26 cellular contexts compared by ENCODE assay signal in genomic region chr11:114027396-114027795, GRCh38. TPM values are rescaled to one million over a fixed set of nuclear protein-coding genes. Genes with fewer than 3 reads are reported as not detected.
DNase-seq lines count a peak whose midpoint lies in the region; ATAC-seq and TF ChIP-seq lines count a peak whose summit lies in the region.
"Had no signal": no experiment of that assay in that cellular context is flagged by ENCODE, and none has a peak within 500 bp of the region (broad histone marks: within the 10 kb centered on the region; RNA-seq: fewer than 3 reads in every experiment).

No MANE protein-coding gene starts in this region.

- H3K4ac ChIP-seq in neuronal stem cell (ENCODE audit: low read length), result no peak overlapping the region

- no peak overlapping the region for H2BK12ac ChIP-seq in neuronal stem cell (ENCODE audit: low read length)

- H3K79me2 ChIP-seq in GM23338 (replicated peaks; ENCODE audit: insufficient read depth), result no peaks in the 10 kb centered on the region

- no peak overlapping the region for H4K8ac ChIP-seq in neuronal stem cell (ENCODE audit: low read depth, low read length)

- H2AFZ ChIP-seq in GM23338, result peak overlapping the region; percentile 96; the same call in 1 of the 2 replicates
- no peak overlapping the region for H2AFZ ChIP-seq in neuronal stem cell (ENCODE audit: low read length)
- H2AFZ ChIP-seq: PC-9 had no signal

- no peaks in the 10 kb centered on the region for H3F3A ChIP-seq in GM23338 (replicated peaks; ENCODE audit: low read depth)

- no peak overlapping the region for H2BK5ac ChIP-seq in neuronal stem cell (ENCODE audit: low read length)

- peaks cover 2% of the 10 kb centered on the region for H3K27me3 Mint-ChIP-seq in GM23338 (ENCODE audit: insufficient read depth, low read depth, poor library complexity)

- no peaks in the 10 kb centered on the region for H3K79me1 ChIP-seq in neuronal stem cell (ENCODE audit: low read depth, low read length)

- H3K9ac ChIP-seq in neuronal stem cell (ENCODE audit: low read depth, low read length, poor library complexity), result no peak overlapping the region

- H2BK15ac ChIP-seq in neuronal stem cell (ENCODE audit: low read length), result no peak overlapping the region

- peaks cover 6% of the 10 kb centered on the region; the same call in 1 of the 2 replicates for H3K9me2 ChIP-seq in GM23338 (ENCODE audit: insufficient read depth)

- peaks cover 13% of the 10 kb centered on the region; the same call in 2 of the 3 replicates for H3K4me1 Mint-ChIP-seq in GM23338

- H3K36me3 ChIP-seq in GM23338 (ENCODE audit: insufficient read depth), result no peaks in the 10 kb centered on the region
- H3K36me3 ChIP-seq in neuronal stem cell (replicated peaks in 1 of 2; ENCODE audit: control insufficient read depth in 2 of 2, insufficient read depth in 2 of 2, low read length in 2 of 2), result no peaks in the 10 kb centered on the region
- H3K36me3 ChIP-seq: SJCRH30 had no signal

- no peak overlapping the region for H3K14ac ChIP-seq in neuronal stem cell (ENCODE audit: low read length)

- DNase-seq in GM23338 (ENCODE audit: low spot score) (no peak), neuronal stem cell (ENCODE audit: low spot score) (no peak), putamen (ENCODE audit: low spot score) (no peak), GF-D8 (lab: John Stamatoyannopoulos, UW) (no peak)
- DNase-seq: Caco-2; CD8-positive, alpha-beta T cell; MV-4-11; NCI-H1105; NCI-H1436 treated with DMSO at 0.1 percent for 48 hours; NCI-H1930; NCI-H2107; NCI-H446; NCI-H526; PC-9; SJCRH30 had no signal

- no peak overlapping the region for H3K27ac ChIP-seq in GM23338 (ENCODE audit: low read depth)
- peak overlapping the region; percentile 8 for H3K27ac ChIP-seq in cingulate gyrus (ENCODE audit: low read depth, low read length)
- no peak overlapping the region for H3K27ac ChIP-seq in neuronal stem cell (replicated peaks; ENCODE audit: low read length)
- H3K27ac ChIP-seq in temporal lobe (ENCODE audit: low read depth, low read length), result peak overlapping the region; percentile 13
- H3K27ac ChIP-seq: C4-2B, PC-9, SJCRH30 had no signal

- H2BK120ac ChIP-seq in neuronal stem cell (ENCODE audit: low read depth, low read length), result no peak overlapping the region

- no peaks in the 10 kb centered on the region for H3K27me3 ChIP-seq in GM23338 (ENCODE audit: insufficient read depth)
- peaks cover 0 to 15% (median 0%) of the 10 kb centered on the region in 3 experiments for H3K27me3 ChIP-seq in neuronal stem cell (ENCODE audit: control insufficient read depth in 3 of 3, insufficient read depth in 3 of 3, low read depth in 1 of 3, low read length in 3 of 3)
- H3K27me3 ChIP-seq: SJCRH30 had no signal

- H3K4me1 ChIP-seq in GM23338 (ENCODE audit: insufficient read depth), result 0 out of 2 replicates have a peak, but pooled peaks cover 3% of the 10 kb centered on the region
- peaks cover 0 to 2% of the 10 kb centered on the region in 2 donors for H3K4me1 ChIP-seq in neuronal stem cell (ENCODE audit: control insufficient read depth in 2 of 2, insufficient read depth in 1 of 2, low read depth in 1 of 2, low read length in 2 of 2)
- H3K4me1 ChIP-seq: SJCRH30 had no signal

- H3K4me3 Mint-ChIP-seq in GM23338, result no peak overlapping the region
- H3K4me3 Mint-ChIP-seq: CD8-positive, alpha-beta T cell had no signal

- H3K9me3 Mint-ChIP-seq in GM23338, result no peaks in the 10 kb centered on the region; the same call in 2 of the 3 replicates
- H3K9me3 Mint-ChIP-seq: CD8-positive, alpha-beta T cell had no signal

- ATAC-seq in GM23338 (no peak), esophagus mucosa (no peak)
- ATAC-seq: CD8-positive, alpha-beta T cell; GM12878; Right ventricle myocardium inferior had no signal

- H2AK5ac ChIP-seq in neuronal stem cell (ENCODE audit: low read depth, low read length), result no peak overlapping the region

- TF ChIP-seq CTCF in GM23338 (conservative IDR thresholded peaks at IDR 0.05; ENCODE audit: low read depth in 2 of 2), result no peak

- WGBS in neuronal stem cell (ENCODE audit: extremely low coverage in 2 of 2, insufficient read length in 2 of 2, insufficient replicate concordance in 1 of 2), 2 donors, result no CpG with 5 or more reads among the region's 11 CpGs

- H3K4me3 ChIP-seq in GM23338, result no peak overlapping the region
- H3K4me3 ChIP-seq in neuronal stem cell (ENCODE audit: low read length in 2 of 2), result no peak overlapping the region
- H3K4me3 ChIP-seq: GM12878, PC-9, SJCRH30 had no signal

- H3K4me2 ChIP-seq in GM23338, result no peak overlapping the region
- H3K4me2 ChIP-seq in neuronal stem cell (ENCODE audit: insufficient read depth, low read length, poor library complexity, severe bottlenecking), result no peak overlapping the region
- H3K4me2 ChIP-seq: PC-9 had no signal

- H3K36me3 Mint-ChIP-seq in GM23338 (ENCODE audit: low read depth), result no peaks in the 10 kb centered on the region
- H3K36me3 Mint-ChIP-seq: CD8-positive, alpha-beta T cell had no signal

- no peak overlapping the region for H4K91ac ChIP-seq in neuronal stem cell (ENCODE audit: low read depth, low read length, poor library complexity)

- peaks cover 0 to 2% of the 10 kb centered on the region in 2 donors for H3K9me3 ChIP-seq in neuronal stem cell (replicated peaks in 1 of 2; ENCODE audit: control insufficient read depth in 2 of 2, insufficient read depth in 1 of 2, low read depth in 1 of 2, low read length in 2 of 2)
- H3K9me3 ChIP-seq: Caco-2, SJCRH30 had no signal

- no peaks in the 10 kb centered on the region for H4K20me1 ChIP-seq in GM23338 (replicated peaks; ENCODE audit: insufficient read depth)

- H3K18ac ChIP-seq in neuronal stem cell (ENCODE audit: low read length), result peak overlapping the region; percentile 23

- no peak overlapping the region for H3K23ac ChIP-seq in neuronal stem cell (ENCODE audit: low read depth, low read length, poor library complexity)

- no peak overlapping the region for H3K27ac Mint-ChIP-seq in GM23338
- H3K27ac Mint-ChIP-seq: CD8-positive, alpha-beta T cell had no signal

TF ChIP-seq in GM23338, 12 proteins besides CTCF, POLR2A, EP300 and RAD21:
- TF ChIP-seq POLR2AphosphoS5 (IDR thresholded peaks at IDR 0.05; ENCODE audit: low read depth) (no peak), ZNF331 (CRISPR knock-in tag; IDR thresholded peaks at IDR 0.05; ENCODE audit: low read depth) (no peak), EZH2phosphoT487 (IDR thresholded peaks at IDR 0.05; ENCODE audit: unreplicated experiment) (no peak), ZNF114 (CRISPR knock-in tag; IDR thresholded peaks at IDR 0.05) (no peak), CREB1 (CRISPR knock-in tag; IDR thresholded peaks at IDR 0.05; ENCODE audit: low read depth) (no peak), NANOG (IDR thresholded peaks at IDR 0.05; ENCODE audit: borderline replicate concordance) (no peak)

RNA-seq across cellular contexts. Expression of gene ZBTB16, which starts 32.1 kb away (rescaled TPM):
- 0.19 and 1.4 TPM in 2 replicates for total RNA-seq in GM23338 (2014; rRNA removed; shearing (Covaris generic))
- polyA plus RNA-seq in GM23338 (2016; fragmentation: Nextera tagmentation; extraction: Ambion mirVana), result 0.29 and 0.78 TPM in 2 replicates
- polyA plus RNA-seq in neuronal stem cell (2013, experiment 1 of 2), result 18.2 TPM
- 19.2 TPM for polyA plus RNA-seq in neuronal stem cell (2013, experiment 2 of 2)
- total RNA-seq in temporal lobe (8.4 TPM), esophagus mucosa (5.4 TPM)
- total RNA-seq: H4, HT-29, M059J, RPMI7951, SJCRH30 had no signal
- polyA plus RNA-seq: AG04450, GM12878 had no signal

RNA-seq across cellular contexts. Expression of gene HTR3A, which starts 52.5 kb away (rescaled TPM):
- 8.1 and 9.7 TPM in 2 replicates for total RNA-seq in GM23338 (2014; rRNA removed; shearing (Covaris generic))
- 5.5 and 5.8 TPM in 2 replicates for polyA plus RNA-seq in GM23338 (2016; fragmentation: Nextera tagmentation; extraction: Ambion mirVana)
- 0.21 TPM for polyA plus RNA-seq in neuronal stem cell (2013, experiment 1 of 2)
- 0.18 TPM for polyA plus RNA-seq in neuronal stem cell (2013, experiment 2 of 2)
- total RNA-seq in temporal lobe, result 0.74 TPM
- not detected for total RNA-seq in esophagus mucosa
- total RNA-seq: Caco-2; CD8-positive, alpha-beta T cell; GM12878; H4; HT-29; M059J; PC-9; Right ventricle myocardium inferior; RPMI7951; SJCRH30 had no signal
- polyA plus RNA-seq: AG04450, GM12878 had no signal

Comparison
In these comparisons a context has a peak if more than half of its experiments do, and no peak if none do; other contexts are left out.
1. H3K27ac ChIP-seq: peak in cingulate gyrus (single experiment) and temporal lobe (single experiment); none in GM23338 (single experiment) and neuronal stem cell (single experiment).